In the genomic region with DNA sequence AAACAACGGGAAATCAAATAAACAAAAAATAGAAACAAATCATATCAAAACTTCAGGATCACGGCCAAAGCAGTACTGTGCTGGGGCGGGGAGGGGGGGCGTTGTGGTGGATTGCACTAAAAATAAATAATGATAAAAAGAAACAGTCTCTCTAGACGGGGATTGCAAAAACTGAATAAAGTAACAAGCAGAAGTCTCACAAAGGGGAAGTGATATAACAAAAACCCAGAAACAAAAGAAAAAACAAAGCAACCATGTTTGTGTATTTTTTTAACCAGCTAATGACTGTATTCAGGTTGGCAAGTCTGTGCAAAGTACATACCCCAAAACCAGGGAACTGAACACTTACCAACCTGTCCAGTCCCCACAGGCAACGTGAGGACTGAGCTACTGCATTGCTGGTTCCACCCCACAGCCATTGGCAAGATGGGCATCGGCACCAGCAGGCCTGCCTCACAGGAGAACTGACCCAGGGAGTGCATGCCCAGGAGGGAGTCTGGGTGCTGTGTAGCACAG, we compare ENCODE assay signal across 10 cellular contexts. TPM values are rescaled to one million over a fixed set of nuclear protein-coding genes. Genes with fewer than 3 reads are reported as not detected.
DNase-seq lines count a peak whose midpoint lies in the region; ATAC-seq and TF ChIP-seq lines count a peak whose summit lies in the region.
"Had no signal": no experiment of that assay in that cellular context is flagged by ENCODE, and none has a peak within 500 bp of the region (broad histone marks: within the 10 kb centered on the region; RNA-seq: fewer than 3 reads in every experiment).

No MANE protein-coding gene starts in this region.

- H3K27me3 ChIP-seq in BLaER1 treated with 17β-estradiol and CSF1 and Interleukin-3, amounts not matched to agents 10 nM and 100 nM: no peaks in the 10 kb centered on the region
- H3K27me3 ChIP-seq: cardiac muscle cell had no signal

- peak overlapping the region in 6 of 10 experiments; percentile 12 to 44 (median 32); a peak in 9 of 20 replicates for H3K4me3 ChIP-seq in BLaER1 treated with 17β-estradiol and CSF1 and Interleukin-3, amounts not matched to agents 10 nM and 100 nM
- no peak overlapping the region for H3K4me3 ChIP-seq in NB4 (ENCODE audit: low read depth, low read length)
- H3K4me3 ChIP-seq: cardiac muscle cell had no signal

- no peak for ATAC-seq in natural killer cell treated with Interleukin-12 subunit alpha and Interleukin-12 subunit beta and Interleukin-15 and Interleukin-18, amount 100 ng/mL, for 72 hours
- no peak for ATAC-seq in GM18868 (IDR thresholded peaks at IDR 0.05; ENCODE audit: unreplicated experiment)
- no peak for ATAC-seq in GM19351 (IDR thresholded peaks at IDR 0.05; ENCODE audit: unreplicated experiment)
- no peak for ATAC-seq in GM21381 (IDR thresholded peaks at IDR 0.05; ENCODE audit: unreplicated experiment)

- H3K4me1 ChIP-seq in BLaER1 treated with 17β-estradiol and CSF1 and Interleukin-3, amounts not matched to agents 10 nM and 100 nM: peaks cover 70 to 89% (median 83%) of the 10 kb centered on the region in 10 experiments

- H3K9me3 ChIP-seq in BLaER1 treated with 17β-estradiol and CSF1 and Interleukin-3, amounts not matched to agents 10 nM and 100 nM (replicated peaks in 1 of 11): no peaks in the 10 kb centered on the region

- no peak for TF ChIP-seq CTCF in NB4 (IDR thresholded peaks at IDR 0.05; ENCODE audit: low read depth, low read length)
- no peak for TF ChIP-seq CTCF in endothelial cell (IDR thresholded peaks at IDR 0.05; ENCODE audit: unreplicated experiment)

- H3K36me3 Mint-ChIP-seq in endothelial cell (ENCODE audit: low read depth, unreplicated experiment): peaks cover 4% of the 10 kb centered on the region
- H3K36me3 Mint-ChIP-seq in natural killer cell treated with Interleukin-12 subunit alpha and Interleukin-12 subunit beta and Interleukin-15 and Interleukin-18, amount 100 ng/mL, for 72 hours: no peaks in the 10 kb centered on the region

- H3K4me3 Mint-ChIP-seq in endothelial cell (ENCODE audit: unreplicated experiment): no peak overlapping the region
- peak overlapping the region; percentile 12 for H3K4me3 Mint-ChIP-seq in natural killer cell treated with Interleukin-12 subunit alpha and Interleukin-12 subunit beta and Interleukin-15 and Interleukin-18, amount 100 ng/mL, for 72 hours

- H3K4me1 Mint-ChIP-seq in endothelial cell (ENCODE audit: unreplicated experiment): peaks cover 17% of the 10 kb centered on the region
- H3K4me1 Mint-ChIP-seq in natural killer cell treated with Interleukin-12 subunit alpha and Interleukin-12 subunit beta and Interleukin-15 and Interleukin-18, amount 100 ng/mL, for 72 hours (ENCODE audit: low read depth in 2 of 2): peaks cover 55 to 63% of the 10 kb centered on the region in 2 donors

- peak overlapping the region; percentile 59 for H3K27ac Mint-ChIP-seq in endothelial cell (ENCODE audit: unreplicated experiment)
- H3K27ac Mint-ChIP-seq in natural killer cell treated with Interleukin-12 subunit alpha and Interleukin-12 subunit beta and Interleukin-15 and Interleukin-18, amount 100 ng/mL, for 72 hours: peak overlapping the region; percentile 22 to 76

- TF ChIP-seq POLR2A in NB4 (IDR thresholded peaks at IDR 0.05; ENCODE audit: extremely low read depth, insufficient read length): no peak

- H3K9me3 Mint-ChIP-seq in endothelial cell (ENCODE audit: unreplicated experiment): no peaks in the 10 kb centered on the region
- H3K9me3 Mint-ChIP-seq in natural killer cell treated with Interleukin-12 subunit alpha and Interleukin-12 subunit beta and Interleukin-15 and Interleukin-18, amount 100 ng/mL, for 72 hours: no peaks in the 10 kb centered on the region

- H3K9ac ChIP-seq in BLaER1 treated with 17β-estradiol and CSF1 and Interleukin-3, amounts not matched to agents 10 nM and 100 nM: peak overlapping the region; percentile 52 to 78 (median 72); a peak in 21 of 22 replicates

- peak overlapping the region; percentile 66 to 96 (median 86) for H3K4me2 ChIP-seq in BLaER1 treated with 17β-estradiol and CSF1 and Interleukin-3, amounts not matched to agents 10 nM and 100 nM

- H4K20me1 ChIP-seq in BLaER1 treated with 17β-estradiol and CSF1 and Interleukin-3, amounts not matched to agents 10 nM and 100 nM: peaks cover 35 to 99% (median 63%) of the 10 kb centered on the region in 11 experiments

- peaks cover 0 to 9% (median 0%) of the 10 kb centered on the region in 11 experiments; a peak in 4 of 22 replicates for H3K36me3 ChIP-seq in BLaER1 treated with 17β-estradiol and CSF1 and Interleukin-3, amounts not matched to agents 10 nM and 100 nM
- H3K36me3 ChIP-seq: cardiac muscle cell had no signal

- peak; percentile 28 for DNase-seq in NB4 (ENCODE audit: low read depth)
- no peak for DNase-seq in endothelial cell (ENCODE audit: low spot score)
- DNase-seq in natural killer cell treated with Interleukin-12 subunit alpha and Interleukin-12 subunit beta and Interleukin-15 and Interleukin-18, amount 100 ng/mL, for 72 hours (ENCODE audit: low spot score): no peak
- no peak for DNase-seq in H4 (ENCODE audit: low spot score)
- DNase-seq: kidney glomerular epithelial cell had no signal

- H3K27me3 Mint-ChIP-seq in endothelial cell (ENCODE audit: unreplicated experiment): peaks cover 6% of the 10 kb centered on the region
- H3K27me3 Mint-ChIP-seq in natural killer cell treated with Interleukin-12 subunit alpha and Interleukin-12 subunit beta and Interleukin-15 and Interleukin-18, amount 100 ng/mL, for 72 hours: no peaks in the 10 kb centered on the region

- H3K27ac ChIP-seq in BLaER1 treated with 17β-estradiol and CSF1 and Interleukin-3, amounts not matched to agents 10 nM and 100 nM: peak overlapping the region; percentile 57 to 94 (median 85)
- H3K27ac ChIP-seq: cardiac muscle cell had no signal

RNA-seq across cellular contexts. Expression of a gene that starts 24.1 kb away (rescaled TPM):
- 31.8 TPM for total RNA-seq in endothelial cell (ENCODE audit: unreplicated experiment)
- total RNA-seq in natural killer cell treated with Interleukin-12 subunit alpha and Interleukin-12 subunit beta and Interleukin-15 and Interleukin-18, amount 100 ng/mL, for 72 hours: 10 to 100 TPM; 31.8 to 37.9 TPM
- total RNA-seq in H4 (2014; rRNA removed; shearing (Covaris generic)): 18.3 and 24.3 TPM in 2 replicates
